In the genomic region with DNA sequence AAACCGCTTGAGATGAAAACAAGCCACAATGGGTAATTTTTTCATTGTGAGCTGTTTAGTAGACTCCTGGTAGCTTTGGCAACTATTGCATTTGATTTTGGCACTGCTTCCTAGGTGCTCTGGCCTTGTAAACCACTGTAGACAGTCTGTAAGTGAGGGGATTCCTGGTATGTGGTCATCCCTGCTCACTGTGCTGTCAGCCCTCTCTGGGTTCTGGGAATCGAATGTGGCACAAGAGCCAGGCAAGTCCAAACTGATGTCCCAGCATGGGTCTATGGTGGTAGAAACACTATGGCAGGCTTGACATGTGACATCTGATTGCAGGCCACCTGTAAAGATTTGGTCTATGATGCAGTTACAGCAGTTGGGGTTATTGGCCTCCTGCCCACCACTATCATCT, we compare ENCODE assay signal across 21 cellular contexts. TPM values are rescaled to one million over a fixed set of nuclear protein-coding genes. Genes with fewer than 3 reads are reported as not detected.
DNase-seq lines count a peak whose midpoint lies in the region; ATAC-seq and TF ChIP-seq lines count a peak whose summit lies in the region.
"Had no signal": no experiment of that assay in that cellular context is flagged by ENCODE, and none has a peak within 500 bp of the region (broad histone marks: within the 10 kb centered on the region; RNA-seq: fewer than 3 reads in every experiment).

No MANE protein-coding gene starts in this region.

- H3K36me3 Mint-ChIP-seq in natural killer cell treated with Interleukin-12 subunit alpha and Interleukin-12 subunit beta and Interleukin-15 and Interleukin-18, amount 100 ng/mL, for 72 hours: no peaks in the 10 kb centered on the region
- no peaks in the 10 kb centered on the region for H3K36me3 Mint-ChIP-seq in natural killer cell
- H3K36me3 Mint-ChIP-seq: IgD-negative memory B cell had no signal

- H3K4me3 ChIP-seq in neural cell (ENCODE audit: low read length): peak overlapping the region; percentile 76
- H3K4me3 ChIP-seq: lung, MG63 had no signal

- no peak overlapping the region for H3K4me2 ChIP-seq in neural cell (ENCODE audit: low read length)

- H3K9ac ChIP-seq in neural cell (ENCODE audit: low read length): no peak overlapping the region

- peak overlapping the region; percentile 94 for H3K4me3 Mint-ChIP-seq in natural killer cell treated with Interleukin-12 subunit alpha and Interleukin-12 subunit beta and Interleukin-15 and Interleukin-18, amount 100 ng/mL, for 72 hours
- no peak overlapping the region for H3K4me3 Mint-ChIP-seq in natural killer cell

- H3K27ac Mint-ChIP-seq in natural killer cell treated with Interleukin-12 subunit alpha and Interleukin-12 subunit beta and Interleukin-15 and Interleukin-18, amount 100 ng/mL, for 72 hours: no peak overlapping the region
- H3K27ac Mint-ChIP-seq in natural killer cell: no peak overlapping the region
- H3K27ac Mint-ChIP-seq: activated naive CD4-positive, alpha-beta T cell treated with anti-CD3 and anti-CD28 coated beads, Interleukin-2, amount 50 U/mL, for 72 hours had no signal

- H4K20me1 ChIP-seq in neural cell (ENCODE audit: insufficient read depth): no peaks in the 10 kb centered on the region

- no peaks in the 10 kb centered on the region for H3K9me3 ChIP-seq in neural cell (ENCODE audit: low read length)
- H3K9me3 ChIP-seq: MG63 had no signal

- H3K4me1 Mint-ChIP-seq in natural killer cell treated with Interleukin-12 subunit alpha and Interleukin-12 subunit beta and Interleukin-15 and Interleukin-18, amount 100 ng/mL, for 72 hours (ENCODE audit: low read depth in 2 of 2): peaks cover 0 to 10% of the 10 kb centered on the region in 2 donors
- H3K4me1 Mint-ChIP-seq in natural killer cell: peaks cover 0 to 12% of the 10 kb centered on the region in 2 donors

- ATAC-seq in natural killer cell treated with Interleukin-12 subunit alpha and Interleukin-12 subunit beta and Interleukin-15 and Interleukin-18, amount 100 ng/mL, for 72 hours: no peak
- ATAC-seq in natural killer cell (no peak), HG03469 (IDR thresholded peaks at IDR 0.05; ENCODE audit: unreplicated experiment) (no peak), HG02642 (IDR thresholded peaks at IDR 0.05; ENCODE audit: poor library complexity, unreplicated experiment) (no peak), HG03521 (IDR thresholded peaks at IDR 0.05; ENCODE audit: unreplicated experiment) (no peak)
- ATAC-seq: activated naive CD4-positive, alpha-beta T cell treated with anti-CD3 and anti-CD28 coated beads, Interleukin-2, amount 50 U/mL, for 72 hours; HCT116 had no signal

- H3K9me2 ChIP-seq in neural cell (ENCODE audit: insufficient read depth, low read length): no peaks in the 10 kb centered on the region

- no peak for TF ChIP-seq EP300 in neural cell (conservative IDR thresholded peaks at IDR 0.05; ENCODE audit: poor library complexity, severe bottlenecking)

- H3F3A ChIP-seq in neural cell (ENCODE audit: insufficient read depth, low read length, poor library complexity, severe bottlenecking): no peaks in the 10 kb centered on the region

- intact Hi-C loops in natural killer cell (cut with micrococcal nuclease): no loop called here

- H3K27me3 ChIP-seq in neural cell (ENCODE audit: insufficient read depth, low read depth, low read length): no peaks in the 10 kb centered on the region
- H3K27me3 ChIP-seq: MG63 had no signal

- TF ChIP-seq CTCF in natural killer cell (IDR thresholded peaks at IDR 0.05) (no peak), neural cell (IDR thresholded peaks at IDR 0.05; ENCODE audit: poor library complexity, severe bottlenecking) (no peak)

- no peaks in the 10 kb centered on the region for H3K79me2 ChIP-seq in neural cell (replicated peaks; ENCODE audit: insufficient read depth, low read length)

- H3K27me3 Mint-ChIP-seq in natural killer cell treated with Interleukin-12 subunit alpha and Interleukin-12 subunit beta and Interleukin-15 and Interleukin-18, amount 100 ng/mL, for 72 hours: peaks cover 0 to 9% of the 10 kb centered on the region in 2 donors
- H3K27me3 Mint-ChIP-seq in natural killer cell (ENCODE audit: low read depth in 2 of 2): peaks cover 0 to 6% of the 10 kb centered on the region in 2 donors

- no peak for DNase-seq in natural killer cell treated with Interleukin-12 subunit alpha and Interleukin-12 subunit beta and Interleukin-15 and Interleukin-18, amount 100 ng/mL, for 72 hours (ENCODE audit: low spot score)
- DNase-seq in natural killer cell (no peak), NCI-H128 (lab: John Stamatoyannopoulos, UW; ENCODE audit: unreplicated experiment) (no peak)
- DNase-seq: activated CD4-positive, CD25-positive, alpha-beta regulatory T cell treated with anti-CD3 and anti-CD28 coated beads, Interleukin-2, amount 50 U/mL, for 72 hours; aorta; central memory CD4-positive, alpha-beta T cell; glutamatergic neuron; kidney glomerular epithelial cell; NCI-H1417 treated with DMSO at 0.1 percent for 48 hours; NCI-H2081 treated with DMSO at 0.1 percent for 48 hours; Right ventricle myocardium superior had no signal

- H3K27ac ChIP-seq in angular gyrus (ENCODE audit: low read depth, low read length): peak overlapping the region; percentile 68
- no peak overlapping the region for H3K27ac ChIP-seq in neural cell (ENCODE audit: low read length)

- TF ChIP-seq RAD21 in neural cell (conservative IDR thresholded peaks at IDR 0.05): no peak

- no peaks in the 10 kb centered on the region for H3K9me3 Mint-ChIP-seq in natural killer cell treated with Interleukin-12 subunit alpha and Interleukin-12 subunit beta and Interleukin-15 and Interleukin-18, amount 100 ng/mL, for 72 hours
- no peaks in the 10 kb centered on the region for H3K9me3 Mint-ChIP-seq in natural killer cell
- H3K9me3 Mint-ChIP-seq: activated naive CD4-positive, alpha-beta T cell treated with anti-CD3 and anti-CD28 coated beads, Interleukin-2, amount 50 U/mL, for 72 hours; IgD-negative memory B cell had no signal

- no peak overlapping the region for H2AFZ ChIP-seq in neural cell (ENCODE audit: low read depth, low read length)

- no peaks in the 10 kb centered on the region for H3K36me3 ChIP-seq in neural cell (ENCODE audit: insufficient read depth, low read length)
- H3K36me3 ChIP-seq: MG63 had no signal

TF ChIP-seq in neural cell, 6 proteins besides CTCF, POLR2A, EP300 and RAD21:
- TF ChIP-seq, protein P1, sequence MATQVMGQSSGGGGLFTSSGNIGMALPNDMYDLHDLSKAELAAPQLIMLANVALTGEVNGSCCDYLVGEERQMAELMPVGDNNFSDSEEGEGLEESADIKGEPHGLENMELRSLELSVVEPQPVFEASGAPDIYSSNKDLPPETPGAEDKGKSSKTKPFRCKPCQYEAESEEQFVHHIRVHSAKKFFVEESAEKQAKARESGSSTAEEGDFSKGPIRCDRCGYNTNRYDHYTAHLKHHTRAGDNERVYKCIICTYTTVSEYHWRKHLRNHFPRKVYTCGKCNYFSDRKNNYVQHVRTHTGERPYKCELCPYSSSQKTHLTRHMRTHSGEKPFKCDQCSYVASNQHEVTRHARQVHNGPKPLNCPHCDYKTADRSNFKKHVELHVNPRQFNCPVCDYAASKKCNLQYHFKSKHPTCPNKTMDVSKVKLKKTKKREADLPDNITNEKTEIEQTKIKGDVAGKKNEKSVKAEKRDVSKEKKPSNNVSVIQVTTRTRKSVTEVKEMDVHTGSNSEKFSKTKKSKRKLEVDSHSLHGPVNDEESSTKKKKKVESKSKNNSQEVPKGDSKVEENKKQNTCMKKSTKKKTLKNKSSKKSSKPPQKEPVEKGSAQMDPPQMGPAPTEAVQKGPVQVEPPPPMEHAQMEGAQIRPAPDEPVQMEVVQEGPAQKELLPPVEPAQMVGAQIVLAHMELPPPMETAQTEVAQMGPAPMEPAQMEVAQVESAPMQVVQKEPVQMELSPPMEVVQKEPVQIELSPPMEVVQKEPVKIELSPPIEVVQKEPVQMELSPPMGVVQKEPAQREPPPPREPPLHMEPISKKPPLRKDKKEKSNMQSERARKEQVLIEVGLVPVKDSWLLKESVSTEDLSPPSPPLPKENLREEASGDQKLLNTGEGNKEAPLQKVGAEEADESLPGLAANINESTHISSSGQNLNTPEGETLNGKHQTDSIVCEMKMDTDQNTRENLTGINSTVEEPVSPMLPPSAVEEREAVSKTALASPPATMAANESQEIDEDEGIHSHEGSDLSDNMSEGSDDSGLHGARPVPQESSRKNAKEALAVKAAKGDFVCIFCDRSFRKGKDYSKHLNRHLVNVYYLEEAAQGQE (IDR thresholded peaks at IDR 0.05; ENCODE audit: borderline replicate concordance): no peak
- TF ChIP-seq MXI1 (conservative IDR thresholded peaks at IDR 0.05; ENCODE audit: poor library complexity, severe bottlenecking): no peak
- TF ChIP-seq TAF1 (IDR thresholded peaks at IDR 0.05; ENCODE audit: low read depth): no peak
- no peak for TF ChIP-seq SMC3 (conservative IDR thresholded peaks at IDR 0.05; ENCODE audit: poor library complexity)
- no peak for TF ChIP-seq POLR2AphosphoS5 (IDR thresholded peaks at IDR 0.05)
- TF ChIP-seq EZH2 (IDR thresholded peaks at IDR 0.05; ENCODE audit: borderline replicate concordance, insufficient read depth, low read length, poor library complexity, severe bottlenecking): no peak

RNA-seq across cellular contexts. Expression of a gene that starts 2.5 kb away (rescaled TPM):
- under 1 TPM; 0.26 to 0.45 TPM for total RNA-seq in natural killer cell treated with Interleukin-12 subunit alpha and Interleukin-12 subunit beta and Interleukin-15 and Interleukin-18, amount 100 ng/mL, for 72 hours
- under 1 TPM; 0.50 to 0.86 (median 0.85) TPM for total RNA-seq in natural killer cell
- 1.4 TPM in 2 replicates for polyA plus RNA-seq in neural cell
- polyA minus RNA-seq in neural cell: 6.3 and 12.8 TPM in 2 replicates

RNA-seq across cellular contexts. Expression of a gene that starts 35.2 kb away (rescaled TPM):
- total RNA-seq in natural killer cell treated with Interleukin-12 subunit alpha and Interleukin-12 subunit beta and Interleukin-15 and Interleukin-18, amount 100 ng/mL, for 72 hours: 1 to 10 TPM; 6.7 to 7.1 TPM
- total RNA-seq in natural killer cell: 10 to 100 TPM; 10.7 to 13.0 (median 12.9) TPM
- 240 and 262 TPM in 2 replicates for polyA plus RNA-seq in neural cell
- 111 and 112 TPM in 2 replicates for polyA minus RNA-seq in neural cell
